1 cellular context compared by ENCODE assay signal in genomic region chr16:67872631-67873434, GRCh38.
TF ChIP-seq lines count a peak whose summit lies in the region.

Gene EDC4, plus strand, starts transcription at chr16:67873052. Its CDS starts 210 bp downstream, at chr16:67873262.

TF ChIP-seq in HepG2, 621 proteins besides CTCF, POLR2A, EP300 and RAD21 (continued from another document and continues in another):
- no peak for TF ChIP-seq NONO (IDR thresholded peaks at IDR 0.05)
- TF ChIP-seq NONO (CRISPR knock-in tag; conservative IDR thresholded peaks at IDR 0.05), result peak; percentile 99
- TF ChIP-seq KDM5A (IDR thresholded peaks at IDR 0.05; ENCODE audit: borderline replicate concordance, low read length), result peak; percentile 98
- peak; percentile 37; the same call in 1 of the 2 replicates for TF ChIP-seq THAP8 (CRISPR knock-in tag; IDR thresholded peaks at IDR 0.05; ENCODE audit: borderline replicate concordance)
- TF ChIP-seq HMGA1 (CRISPR knock-in tag; conservative IDR thresholded peaks at IDR 0.05), result no peak
- no peak; the same call in 1 of the 2 replicates for TF ChIP-seq NR0B2 (CRISPR knock-in tag; IDR thresholded peaks at IDR 0.05)
- no peak; the same call in 1 of the 2 replicates for TF ChIP-seq HINFP (CRISPR knock-in tag; IDR thresholded peaks at IDR 0.05; ENCODE audit: low read depth)
- TF ChIP-seq ZNF44 (CRISPR knock-in tag; IDR thresholded peaks at IDR 0.05), result peak; percentile 51; the same call in 1 of the 2 replicates
- no peak for TF ChIP-seq ZSCAN22 (CRISPR knock-in tag; IDR thresholded peaks at IDR 0.05)
- TF ChIP-seq ZNF441 (CRISPR knock-in tag; IDR thresholded peaks at IDR 0.05; ENCODE audit: borderline replicate concordance), result peak; percentile 83
- no peak for TF ChIP-seq CERS6 (CRISPR knock-in tag; IDR thresholded peaks at IDR 0.05)
- peak; percentile 96 for TF ChIP-seq REPIN1 (CRISPR knock-in tag; IDR thresholded peaks at IDR 0.05; ENCODE audit: borderline replicate concordance, low read depth)
- TF ChIP-seq PREB (CRISPR knock-in tag; IDR thresholded peaks at IDR 0.05), result peak; percentile 71; the same call in 1 of the 2 replicates
- peak; percentile 88 to 98 for TF ChIP-seq KLF16 (CRISPR knock-in tag; IDR thresholded peaks at IDR 0.05)
- TF ChIP-seq SAFB2 (CRISPR knock-in tag; IDR thresholded peaks at IDR 0.05; ENCODE audit: borderline replicate concordance, low read depth), result peak; percentile 86
- no peak for TF ChIP-seq SMC3 (IDR thresholded peaks at IDR 0.05; ENCODE audit: low read length)
- peak; percentile 44; the same call in 1 of the 2 replicates for TF ChIP-seq ZNF343 (CRISPR knock-in tag; IDR thresholded peaks at IDR 0.05)
- no peak for TF ChIP-seq THYN1 (CRISPR knock-in tag; IDR thresholded peaks at IDR 0.05; ENCODE audit: borderline replicate concordance, low read depth)
- TF ChIP-seq ZNF772 (CRISPR knock-in tag; IDR thresholded peaks at IDR 0.05), result peak; percentile 98; the same call in 1 of the 2 replicates
- TF ChIP-seq DDIT3 (CRISPR knock-in tag; IDR thresholded peaks at IDR 0.05), result no peak
- TF ChIP-seq MIER2 (CRISPR knock-in tag; IDR thresholded peaks at IDR 0.05), result peak; percentile 73; the same call in 1 of the 2 replicates
- TF ChIP-seq PCBP1 (IDR thresholded peaks at IDR 0.05; ENCODE audit: borderline replicate concordance, low read depth, low read length), result 0 out of 2 replicates have a peak, but pooled peaks have one; percentile 81
- TF ChIP-seq ZNF275 (CRISPR knock-in tag; IDR thresholded peaks at IDR 0.05; ENCODE audit: borderline replicate concordance), result no peak
- peak; percentile 96; the same call in 1 of the 2 replicates for TF ChIP-seq MTA1 (CRISPR knock-in tag; IDR thresholded peaks at IDR 0.05; ENCODE audit: borderline replicate concordance)
- peak; percentile 70; the same call in 1 of the 2 replicates for TF ChIP-seq ZFP36L2 (CRISPR knock-in tag; IDR thresholded peaks at IDR 0.05)
- no peak for TF ChIP-seq ARNT (IDR thresholded peaks at IDR 0.05)
- peak; percentile 20; the same call in 1 of the 2 replicates for TF ChIP-seq POLR2AphosphoS2 (IDR thresholded peaks at IDR 0.05; ENCODE audit: low read depth, low read length)
- TF ChIP-seq EEA1 (CRISPR knock-in tag; IDR thresholded peaks at IDR 0.05; ENCODE audit: borderline replicate concordance), result peak; percentile 96
- peak; percentile 42; the same call in 1 of the 2 replicates for TF ChIP-seq KDM1A (CRISPR knock-in tag; IDR thresholded peaks at IDR 0.05)
- peak; percentile 4; the same call in 1 of the 2 replicates for TF ChIP-seq NFE2L2 (IDR thresholded peaks at IDR 0.05; ENCODE audit: low read length)
- peak; percentile 20; the same call in 1 of the 2 replicates for TF ChIP-seq ZNF230 (CRISPR knock-in tag; IDR thresholded peaks at IDR 0.05)
- no peak for TF ChIP-seq CENPBD1 (CRISPR knock-in tag; IDR thresholded peaks at IDR 0.05; ENCODE audit: borderline replicate concordance, low read depth)
- TF ChIP-seq HNF1A (IDR thresholded peaks at IDR 0.05; ENCODE audit: low read depth), result no peak
- TF ChIP-seq HNF1A (CRISPR knock-in tag; IDR thresholded peaks at IDR 0.05; ENCODE audit: borderline replicate concordance), result peak; percentile 87
- no peak for TF ChIP-seq TCF7 (IDR thresholded peaks at IDR 0.05; ENCODE audit: low read depth)
- TF ChIP-seq KAT8 (CRISPR knock-in tag; IDR thresholded peaks at IDR 0.05), result peak; percentile 97
- peak; percentile 73 for TF ChIP-seq MIXL1 (CRISPR knock-in tag; IDR thresholded peaks at IDR 0.05)
- TF ChIP-seq ETS1 (CRISPR knock-in tag; IDR thresholded peaks at IDR 0.05), result peak; percentile 92; the same call in 1 of the 2 replicates
- peak; percentile 85; the same call in 1 of the 2 replicates for TF ChIP-seq ZFP82 (CRISPR knock-in tag; IDR thresholded peaks at IDR 0.05; ENCODE audit: borderline replicate concordance)
- no peak for TF ChIP-seq TEF (CRISPR knock-in tag; IDR thresholded peaks at IDR 0.05)
- TF ChIP-seq GFI1 (CRISPR knock-in tag; IDR thresholded peaks at IDR 0.05; ENCODE audit: borderline replicate concordance), result peak; percentile 78; the same call in 1 of the 2 replicates
- TF ChIP-seq ZNF367 (CRISPR knock-in tag; IDR thresholded peaks at IDR 0.05; ENCODE audit: borderline replicate concordance), result peak; percentile 35; the same call in 1 of the 2 replicates
- TF ChIP-seq GLI4 (CRISPR knock-in tag; IDR thresholded peaks at IDR 0.05; ENCODE audit: borderline replicate concordance), result peak; percentile 79; the same call in 1 of the 2 replicates
- 0 out of 2 replicates have a peak, but pooled peaks have one; percentile 17 for TF ChIP-seq SUZ12 (IDR thresholded peaks at IDR 0.05; ENCODE audit: low read depth, low read length)
- TF ChIP-seq ZNF276 (CRISPR knock-in tag; IDR thresholded peaks at IDR 0.05; ENCODE audit: low read depth), result no peak
- TF ChIP-seq IRX3 (CRISPR knock-in tag; IDR thresholded peaks at IDR 0.05; ENCODE audit: borderline replicate concordance, low read depth), result no peak
- peak; percentile 79; the same call in 1 of the 2 replicates for TF ChIP-seq U2AF2 (IDR thresholded peaks at IDR 0.05; ENCODE audit: low read depth, low read length)
- peak; percentile 86 for TF ChIP-seq TAF1 (CRISPR knock-in tag; IDR thresholded peaks at IDR 0.05)
- no peak for TF ChIP-seq FOXJ3 (CRISPR knock-in tag; IDR thresholded peaks at IDR 0.05; ENCODE audit: borderline replicate concordance)
- peak; percentile 85 for TF ChIP-seq ZNF777 (CRISPR knock-in tag; IDR thresholded peaks at IDR 0.05)
- peak; percentile 45; the same call in 1 of the 2 replicates for TF ChIP-seq GATA4 (IDR thresholded peaks at IDR 0.05; ENCODE audit: borderline replicate concordance, low read depth)
